ENCODE assay signal across 32 cellular contexts in the genomic region with DNA sequence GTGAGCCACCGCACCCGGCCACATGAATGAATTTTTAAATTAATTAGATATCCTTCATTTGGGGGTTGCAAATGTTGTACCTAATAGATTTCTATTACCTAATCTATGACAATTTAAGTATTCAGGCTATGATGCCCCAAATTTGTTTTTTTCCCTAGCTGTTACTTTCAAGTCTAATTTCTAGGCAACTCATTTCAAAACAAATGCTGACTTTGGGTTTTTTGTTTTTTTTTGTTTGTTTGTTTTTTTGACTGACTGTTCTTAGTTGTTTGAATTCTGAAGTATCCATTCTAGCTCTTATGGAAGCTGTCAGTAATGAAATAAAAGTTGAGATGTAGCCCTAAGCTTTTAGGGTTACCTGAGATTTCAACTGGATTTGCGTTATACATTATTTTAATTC.
"Had no signal": no experiment of that assay in that cellular context is flagged by ENCODE, and none has a peak within 500 bp of the region (broad histone marks: within the 10 kb centered on the region; RNA-seq: fewer than 3 reads in every experiment).

No MANE protein-coding gene starts in this region.

- FAIRE-seq: astrocyte, colon, TTC549 had no signal

- H3K27ac ChIP-seq: adrenal gland, body of pancreas, brain microvascular endothelial cell, breast epithelium, VCaP had no signal

- H3K27me3 ChIP-seq: adrenal gland, body of pancreas, brain microvascular endothelial cell, breast epithelium had no signal

- H3K4me1 ChIP-seq: body of pancreas, breast epithelium had no signal

- H3K36me3 ChIP-seq: adrenal gland, brain microvascular endothelial cell, breast epithelium had no signal

- H3K9me3 ChIP-seq: adrenal gland, body of pancreas, breast epithelium had no signal

- DNase-seq: activated B cell treated with CpG ODN at 0.5 μM for 24 hours; activated CD4-positive, alpha-beta memory T cell treated with anti-CD3 and anti-CD28 coated beads for 36 hours; activated CD4-positive, alpha-beta T cell treated with anti-CD3 and anti-CD28 coated beads for 48 hours; activated CD4-positive, alpha-beta T cell treated with anti-CD3 and anti-CD28 coated beads, Interleukin-2, amount 10 ng/mL, durations not matched to agents 7 days and 5 days; activated CD4-positive, CD25-positive, alpha-beta regulatory T cell treated with anti-CD3 and anti-CD28 coated beads, Interleukin-2, amount 50 U/mL, for 72 hours; activated CD8-positive, alpha-beta memory T cell treated with anti-CD3 and anti-CD28 coated beads, Interleukin-2, amount 50 U/mL, for 4 hours; activated CD8-positive, alpha-beta T cell treated with anti-CD3 and anti-CD28 coated beads for 36 hours; activated effector memory CD4-positive, alpha-beta T cell treated with anti-CD3 and anti-CD28 coated beads, Interleukin-2, amount 50 U/mL, for 16 hours; activated gamma-delta T cell treated with Interleukin-2 at 50 U/mL for 16 hours; activated naive CD4-positive, alpha-beta T cell; activated naive CD4-positive, alpha-beta T cell treated with anti-CD3 and anti-CD28 coated beads for 36 hours; activated naive CD4-positive, alpha-beta T cell treated with anti-CD3 and anti-CD28 coated beads, Interleukin-2, amount 50 U/mL, for 16 hours; activated naive CD8-positive, alpha-beta T cell treated with anti-CD3 and anti-CD28 coated beads for 36 hours; activated T-cell treated with anti-CD3 and anti-CD28 coated beads for 4 hours; activated T-cell treated with anti-CD3 and anti-CD28 coated beads, Interleukin-2, amount 50 U/mL, for 1 hour; activated T-cell treated with anti-CD3 and anti-CD28 coated beads, Interleukin-2, amount 50 U/mL, for 4 hours; activated T-cell treated with anti-CD3 and anti-CD28 coated beads, Interleukin-2, amount 50 U/mL, for 72 hours; adrenal gland; amniotic stem cell; aorta; body of pancreas; brain microvascular endothelial cell; central memory CD4-positive, alpha-beta T cell; T-helper 2 cell; T-helper 9 cell had no signal

- ATAC-seq: activated CD8-positive, alpha-beta T cell treated with anti-CD3 and anti-CD28 coated beads for 36 hours; activated naive CD4-positive, alpha-beta T cell treated with anti-CD3 and anti-CD28 coated beads, Interleukin-2, amount 50 U/mL, for 72 hours; activated T-cell treated with anti-CD3 and anti-CD28 coated beads, Interleukin-2, amount 50 U/mL, for 4 hours; activated T-cell treated with anti-CD3 and anti-CD28 coated beads, Interleukin-2, amount 50 U/mL, for 72 hours; activated T-helper 17 cell treated with anti-CD3 and anti-CD28 coated beads, Interleukin-2, amount 50 U/mL, for 72 hours; body of pancreas had no signal

- H3K4me3 ChIP-seq: adrenal gland, body of pancreas, breast epithelium had no signal
